Comparison of ENCODE assay signal across 17 cellular contexts in the genomic region with DNA sequence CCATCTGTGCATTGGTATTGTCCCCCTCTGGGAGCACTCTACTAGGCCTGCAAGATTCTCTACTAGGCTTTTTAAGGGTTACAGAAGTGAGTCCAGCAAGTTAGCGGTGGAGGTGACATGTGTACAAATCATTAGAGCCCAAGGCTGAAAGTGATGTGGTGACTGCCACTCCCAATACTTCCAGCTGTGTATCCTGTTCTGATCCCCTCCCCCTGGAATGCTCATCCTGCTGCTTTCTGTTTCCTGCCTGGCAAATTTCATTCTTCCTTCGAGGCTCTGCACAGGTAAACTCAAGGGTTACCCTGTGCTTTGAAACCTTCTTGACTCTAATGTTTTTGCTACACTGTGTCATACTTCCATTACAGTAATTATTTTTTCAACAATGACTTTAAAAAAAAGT.
DNase-seq lines count a peak whose midpoint lies in the region; ATAC-seq and TF ChIP-seq lines count a peak whose summit lies in the region.
"Had no signal": no experiment of that assay in that cellular context is flagged by ENCODE, and none has a peak within 500 bp of the region (broad histone marks: within the 10 kb centered on the region; RNA-seq: fewer than 3 reads in every experiment).

No MANE protein-coding gene starts in this region.

- H3K4me3 Mint-ChIP-seq in osteocyte (ENCODE audit: unreplicated experiment), result no peak overlapping the region
- no peak overlapping the region for H3K4me3 Mint-ChIP-seq in CD4-positive, alpha-beta memory T cell
- H3K4me3 Mint-ChIP-seq: CD14-positive monocyte had no signal

- DNase-seq in Right ventricle myocardium superior, result no peak
- DNase-seq in left ventricle myocardium inferior, result no peak
- peak; percentile 9 for DNase-seq in NT2/D1 (ENCODE audit: low read depth, low spot score)
- DNase-seq in iPS DF 19.7 (ENCODE audit: low read depth, low spot score), result peak; percentile 38
- DNase-seq in osteocyte (ENCODE audit: extremely low spot score, unreplicated experiment), result no peak
- DNase-seq in CD4-positive, alpha-beta memory T cell, result no peak
- no peak for DNase-seq in NOMO-1 (lab: John Stamatoyannopoulos, UW; ENCODE audit: unreplicated experiment in 2 of 2)
- DNase-seq in NOMO-1 treated with DMSO at 0.1 percent for 48 hours (lab: John Stamatoyannopoulos, UW; ENCODE audit: unreplicated experiment), result no peak
- DNase-seq: DMS53; HCEC 1CT; NCI-H1436; NCI-H526; NK-92 treated with Interleukin-12 subunit alpha and Interleukin-12 subunit beta, amount 100 ng/mL, for 24 hours; Peyer's patch; T-helper 1 cell had no signal

- H3K27me3 ChIP-seq in left ventricle myocardium inferior (ENCODE audit: low read depth) (no peaks in the 10 kb centered on the region), NT2/D1 (ENCODE audit: insufficient read depth, insufficient read length) (no peaks in the 10 kb centered on the region)
- H3K27me3 ChIP-seq in CD4-positive, alpha-beta memory T cell (ENCODE audit: insufficient read depth, low read length), result no peaks in the 10 kb centered on the region
- H3K27me3 ChIP-seq: Peyer's patch had no signal

- CTCF ChIA-PET in CD4-positive, alpha-beta memory T cell (lab: Charles Lee; ENCODE audit: partially characterized antibody), result no interaction called here

- peak overlapping the region; percentile 11 for H3K27ac Mint-ChIP-seq in osteocyte (ENCODE audit: unreplicated experiment)
- no peak overlapping the region for H3K27ac Mint-ChIP-seq in CD4-positive, alpha-beta memory T cell
- H3K27ac Mint-ChIP-seq: CD14-positive monocyte had no signal

- H3K27ac ChIP-seq in left ventricle myocardium inferior (replicated peaks), result no peak overlapping the region
- no peak overlapping the region for H3K27ac ChIP-seq in CD4-positive, alpha-beta memory T cell (ENCODE audit: low read depth, low read length)
- H3K27ac ChIP-seq: Peyer's patch, SK-N-MC had no signal

- H3K9me3 Mint-ChIP-seq in osteocyte (ENCODE audit: unreplicated experiment), result no peaks in the 10 kb centered on the region
- H3K9me3 Mint-ChIP-seq in CD4-positive, alpha-beta memory T cell, result no peaks in the 10 kb centered on the region
- H3K9me3 Mint-ChIP-seq: CD14-positive monocyte had no signal

- H3K9ac ChIP-seq in NT2/D1 (ENCODE audit: insufficient read length, low read depth), result no peak overlapping the region

- peak; percentile 41 for ATAC-seq in Right ventricle myocardium superior (ENCODE audit: poor library complexity)

- intact Hi-C loops in Right ventricle myocardium superior (cut with DNase I) (no loop called here), left ventricle myocardium inferior (cut with micrococcal nuclease) (no loop called here)
- intact Hi-C loops in CD4-positive, alpha-beta memory T cell (cut with micrococcal nuclease), result no loop called here

- H3K36me3 Mint-ChIP-seq in osteocyte (ENCODE audit: unreplicated experiment), result peaks cover 65% of the 10 kb centered on the region
- no peaks in the 10 kb centered on the region for H3K36me3 Mint-ChIP-seq in CD4-positive, alpha-beta memory T cell

- peaks cover 14% of the 10 kb centered on the region for H3K4me1 Mint-ChIP-seq in osteocyte (ENCODE audit: unreplicated experiment)
- H3K4me1 Mint-ChIP-seq in CD4-positive, alpha-beta memory T cell, result no peaks in the 10 kb centered on the region

- no peak overlapping the region for H3K4me3 ChIP-seq in left ventricle myocardium inferior
- H3K4me3 ChIP-seq in NT2/D1 (ENCODE audit: insufficient read length, low read depth), result no peak overlapping the region
- no peak overlapping the region for H3K4me3 ChIP-seq in CD4-positive, alpha-beta memory T cell (ENCODE audit: low read length in 2 of 2)
- H3K4me3 ChIP-seq: Peyer's patch, SK-N-MC had no signal

- no peaks in the 10 kb centered on the region for H3K36me3 ChIP-seq in left ventricle myocardium inferior
- H3K36me3 ChIP-seq in NT2/D1 (ENCODE audit: insufficient read depth, insufficient read length, low read length), result no peaks in the 10 kb centered on the region
- H3K36me3 ChIP-seq in CD4-positive, alpha-beta memory T cell (ENCODE audit: insufficient read depth, low read length), result no peaks in the 10 kb centered on the region
- H3K36me3 ChIP-seq: Peyer's patch had no signal

- H3K9me3 ChIP-seq in left ventricle myocardium inferior (replicated peaks), result no peaks in the 10 kb centered on the region
- no peaks in the 10 kb centered on the region for H3K9me3 ChIP-seq in NT2/D1 (ENCODE audit: insufficient read depth, low read length)
- H3K9me3 ChIP-seq in CD4-positive, alpha-beta memory T cell (ENCODE audit: control insufficient read depth in 1 of 2, low read length in 2 of 2), result no peaks in the 10 kb centered on the region
- H3K9me3 ChIP-seq: Peyer's patch had no signal

- POLR2A ChIA-PET in CD4-positive, alpha-beta memory T cell (lab: Charles Lee; ENCODE audit: partially characterized antibody), result no interaction called here

- no peak for TF ChIP-seq CTCF in left ventricle myocardium inferior (IDR thresholded peaks at IDR 0.05; ENCODE audit: borderline replicate concordance)
- no peak for TF ChIP-seq CTCF in osteocyte (IDR thresholded peaks at IDR 0.05)

- peaks cover 10% of the 10 kb centered on the region for H3K4me1 ChIP-seq in left ventricle myocardium inferior
- H3K4me1 ChIP-seq in NT2/D1 (ENCODE audit: insufficient read depth, insufficient read length), result peaks cover 5% of the 10 kb centered on the region
- H3K4me1 ChIP-seq in CD4-positive, alpha-beta memory T cell (ENCODE audit: insufficient read depth, low read length), result no peaks in the 10 kb centered on the region
- H3K4me1 ChIP-seq: Peyer's patch had no signal

- H3K27me3 Mint-ChIP-seq in osteocyte (ENCODE audit: unreplicated experiment), result no peaks in the 10 kb centered on the region
- peaks cover 0 to 5% of the 10 kb centered on the region in 2 donors for H3K27me3 Mint-ChIP-seq in CD4-positive, alpha-beta memory T cell

Comparison
In these comparisons a context has a peak if more than half of its experiments do, and no peak if none do; other contexts are left out.
1. DNase-seq: peak in NT2/D1 (single experiment) and iPS DF 19.7 (single experiment); none in Right ventricle myocardium superior (single experiment), left ventricle myocardium inferior (single experiment), osteocyte (single experiment), CD4-positive, alpha-beta memory T cell (0 of 5), NOMO-1 (0 of 2) and NOMO-1 treated with DMSO at 0.1 percent for 48 hours (single experiment).